Comparison of ENCODE assay signal across 15 cellular contexts in the genomic region with DNA sequence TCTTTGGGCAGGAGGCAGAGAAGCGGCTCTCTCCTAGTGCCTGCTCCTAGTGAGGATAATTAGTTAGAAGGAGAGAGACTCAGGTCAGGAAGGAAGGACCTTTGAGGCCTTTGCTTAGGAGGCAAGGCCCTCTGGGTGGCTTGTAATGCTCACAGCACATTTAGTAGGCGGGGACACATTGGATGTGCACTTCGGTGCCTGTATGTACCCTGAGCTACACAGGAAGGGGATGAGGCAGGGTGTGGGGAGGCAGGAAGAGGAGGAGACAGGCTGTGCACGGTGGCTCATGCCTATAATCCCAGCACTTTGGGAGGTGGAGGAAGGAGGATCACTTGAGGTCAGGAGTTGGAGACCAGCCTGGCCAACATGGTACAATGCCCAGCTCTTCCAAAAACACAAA. TPM values are rescaled to one million over a fixed set of nuclear protein-coding genes. Genes with fewer than 3 reads are reported as not detected.
DNase-seq lines count a peak whose midpoint lies in the region; ATAC-seq and TF ChIP-seq lines count a peak whose summit lies in the region.
"Had no signal": no experiment of that assay in that cellular context is flagged by ENCODE, and none has a peak within 500 bp of the region (broad histone marks: within the 10 kb centered on the region; RNA-seq: fewer than 3 reads in every experiment).

No MANE protein-coding gene starts in this region.

- H3K14ac ChIP-seq in neuronal stem cell (ENCODE audit: low read length) = no peak overlapping the region

- H3K27me3 Mint-ChIP-seq in activated T-cell treated with anti-CD3 and anti-CD28 coated beads, Interleukin-2, amount 50 U/mL, for 4 hours (ENCODE audit: low read depth) = no peaks in the 10 kb centered on the region
- H3K27me3 Mint-ChIP-seq in chondrocyte (ENCODE audit: low read depth) = peaks cover 2% of the 10 kb centered on the region

- peak overlapping the region; percentile 37 for H3K4me3 Mint-ChIP-seq in activated T-cell treated with anti-CD3 and anti-CD28 coated beads, Interleukin-2, amount 50 U/mL, for 4 hours
- H3K4me3 Mint-ChIP-seq in chondrocyte (ENCODE audit: unreplicated experiment) = no peak overlapping the region

- H3K4me1 Mint-ChIP-seq in activated T-cell treated with anti-CD3 and anti-CD28 coated beads, Interleukin-2, amount 50 U/mL, for 4 hours (ENCODE audit: low read depth) = peaks cover 13% of the 10 kb centered on the region
- no peaks in the 10 kb centered on the region for H3K4me1 Mint-ChIP-seq in chondrocyte (ENCODE audit: low read depth)

- H2BK15ac ChIP-seq in neuronal stem cell (ENCODE audit: low read length) = no peak overlapping the region

- H3F3A ChIP-seq in Loucy (ENCODE audit: low read depth) = no peaks in the 10 kb centered on the region

- H3K27me3 ChIP-seq in Loucy (ENCODE audit: insufficient read depth, low read length, poor library complexity, severe bottlenecking) = no peaks in the 10 kb centered on the region
- H3K27me3 ChIP-seq in neuronal stem cell (ENCODE audit: control insufficient read depth in 3 of 3, insufficient read depth in 3 of 3, low read depth in 1 of 3, low read length in 3 of 3) = peaks cover 0 to 3% (median 0%) of the 10 kb centered on the region in 3 experiments
- H3K27me3 ChIP-seq: uterus had no signal

- H3K9ac ChIP-seq in Loucy (ENCODE audit: low read depth, low read length, poor library complexity, severe bottlenecking) = peak overlapping the region; percentile 54
- H3K9ac ChIP-seq in neuronal stem cell (ENCODE audit: low read depth, low read length, poor library complexity) = no peak overlapping the region

- no peaks in the 10 kb centered on the region for H4K20me1 ChIP-seq in Loucy (ENCODE audit: insufficient read depth, low read length, poor library complexity, severe bottlenecking)

- H3K79me1 ChIP-seq in neuronal stem cell (ENCODE audit: low read depth, low read length) = no peaks in the 10 kb centered on the region

- H3K9me3 Mint-ChIP-seq in activated T-cell treated with anti-CD3 and anti-CD28 coated beads, Interleukin-2, amount 50 U/mL, for 4 hours = no peaks in the 10 kb centered on the region
- no peaks in the 10 kb centered on the region for H3K9me3 Mint-ChIP-seq in chondrocyte (ENCODE audit: low read depth)

- H2AK5ac ChIP-seq in neuronal stem cell (ENCODE audit: low read depth, low read length) = no peak overlapping the region

- TF ChIP-seq CTCF in Loucy (conservative IDR thresholded peaks at IDR 0.05; ENCODE audit: low read length) (no peak), chondrocyte (IDR thresholded peaks at IDR 0.05) (no peak)

- no peak overlapping the region for H3K27ac ChIP-seq in neuronal stem cell (replicated peaks; ENCODE audit: low read length)
- H3K27ac ChIP-seq: uterus had no signal

- no peak overlapping the region for H3K4me3 ChIP-seq in Loucy (ENCODE audit: low read length, poor library complexity, severe bottlenecking)
- no peak overlapping the region for H3K4me3 ChIP-seq in neuronal stem cell (ENCODE audit: low read length in 2 of 2)
- H3K4me3 ChIP-seq: uterus had no signal

- H3K4me1 ChIP-seq in Loucy (ENCODE audit: insufficient read depth, low read length, poor library complexity, severe bottlenecking) (peaks cover 13% of the 10 kb centered on the region), neuronal stem cell (ENCODE audit: control insufficient read depth in 2 of 2, insufficient read depth in 1 of 2, low read depth in 1 of 2, low read length in 2 of 2) (peaks cover 2 to 4% of the 10 kb centered on the region in 2 donors)
- H3K4me1 ChIP-seq: uterus had no signal

- H3K36me3 Mint-ChIP-seq in activated T-cell treated with anti-CD3 and anti-CD28 coated beads, Interleukin-2, amount 50 U/mL, for 4 hours (ENCODE audit: insufficient read depth) = no peaks in the 10 kb centered on the region
- H3K36me3 Mint-ChIP-seq in chondrocyte (ENCODE audit: low read depth) = no peaks in the 10 kb centered on the region

- H3K36me3 ChIP-seq in Loucy (ENCODE audit: insufficient read depth, low read length) (no peaks in the 10 kb centered on the region), neuronal stem cell (replicated peaks in 1 of 2; ENCODE audit: control insufficient read depth in 2 of 2, insufficient read depth in 2 of 2, low read length in 2 of 2) (no peaks in the 10 kb centered on the region)
- H3K36me3 ChIP-seq: uterus had no signal

- no peak overlapping the region for H2BK5ac ChIP-seq in neuronal stem cell (ENCODE audit: low read length)

- peak overlapping the region; percentile 44 for H3K23ac ChIP-seq in neuronal stem cell (ENCODE audit: low read depth, low read length, poor library complexity)

- H2BK120ac ChIP-seq in neuronal stem cell (ENCODE audit: low read depth, low read length) = no peak overlapping the region

- H3K27ac Mint-ChIP-seq in chondrocyte (ENCODE audit: unreplicated experiment) = no peak overlapping the region

- no peak overlapping the region for H2BK12ac ChIP-seq in neuronal stem cell (ENCODE audit: low read length)

- DNase-seq in activated T-cell treated with anti-CD3 and anti-CD28 coated beads, Interleukin-2, amount 50 U/mL, for 4 hours = no peak
- no peak for DNase-seq in activated T-cell treated with anti-CD3 and anti-CD28 coated beads for 4 hours
- DNase-seq in chondrocyte (ENCODE audit: low spot score) = peak; percentile 37
- no peak for DNase-seq in neuronal stem cell (ENCODE audit: low spot score)
- DNase-seq in activated gamma-delta T cell (lab: John Stamatoyannopoulos, UW) = no peak
- DNase-seq in activated gamma-delta T cell treated with Interleukin-2 at 50 U/mL for 16 hours = no peak
- DNase-seq: ACHN; activated CD4-positive, alpha-beta T cell treated with anti-CD3 and anti-CD28 coated beads, Interleukin-2, amount 50 U/mL, for 1 hour; Caco-2; NCI-H1092; NCI-H774; uterus had no signal

- H4K8ac ChIP-seq in neuronal stem cell (ENCODE audit: low read depth, low read length) = no peak overlapping the region

- no peaks in the 10 kb centered on the region for H3K9me3 ChIP-seq in Loucy (ENCODE audit: insufficient read depth, low read depth, low read length)
- H3K9me3 ChIP-seq in neuronal stem cell (replicated peaks in 1 of 2; ENCODE audit: control insufficient read depth in 2 of 2, insufficient read depth in 1 of 2, low read depth in 1 of 2, low read length in 2 of 2) = no peaks in the 10 kb centered on the region
- H3K9me3 ChIP-seq: Caco-2, uterus had no signal

- no peaks in the 10 kb centered on the region for H3K9me2 ChIP-seq in Loucy (replicated peaks; ENCODE audit: low read depth, low read length)

- H4K91ac ChIP-seq in neuronal stem cell (ENCODE audit: low read depth, low read length, poor library complexity) = peak overlapping the region; percentile 68

- ATAC-seq in activated T-cell treated with anti-CD3 and anti-CD28 coated beads, Interleukin-2, amount 50 U/mL, for 4 hours = peak in 1 of 2 donors; percentile 60
- ATAC-seq in HG02678 (IDR thresholded peaks at IDR 0.05; ENCODE audit: unreplicated experiment) = no peak

- no peaks in the 10 kb centered on the region for H3K79me2 ChIP-seq in Loucy (ENCODE audit: insufficient read depth, low read length)

- H2AFZ ChIP-seq in Loucy (ENCODE audit: low read length) (peak overlapping the region; percentile 61), neuronal stem cell (ENCODE audit: low read length) (peak overlapping the region; percentile 57)

- WGBS in neuronal stem cell (ENCODE audit: extremely low coverage in 2 of 2, insufficient read length in 2 of 2, insufficient replicate concordance in 1 of 2), 2 donors = no CpG with 5 or more reads among the region's 4 CpGs

- peak overlapping the region; percentile 27 for H3K18ac ChIP-seq in neuronal stem cell (ENCODE audit: low read length)

- no peak overlapping the region for H3K4ac ChIP-seq in neuronal stem cell (ENCODE audit: low read length)

- H3K4me2 ChIP-seq in Loucy (ENCODE audit: low read depth, low read length, poor library complexity, severe bottlenecking) (peak overlapping the region; percentile 51), neuronal stem cell (ENCODE audit: insufficient read depth, low read length, poor library complexity, severe bottlenecking) (no peak overlapping the region)

RNA-seq across cellular contexts. Expression of gene LCN2, which starts 7.2 kb away (rescaled TPM):
- not detected for total RNA-seq in activated T-cell treated with anti-CD3 and anti-CD28 coated beads, Interleukin-2, amount 50 U/mL, for 4 hours
- not detected in 3 replicates for total RNA-seq in chondrocyte
- polyA plus RNA-seq in neuronal stem cell (2013, experiment 1 of 2) = 0.08 TPM
- polyA plus RNA-seq in neuronal stem cell (2013, experiment 2 of 2) = 0.10 TPM
- total RNA-seq: Caco-2, fibroblast of lung had no signal
- polyA plus RNA-seq: fibroblast of lung had no signal

RNA-seq across cellular contexts. Expression of gene PTGES2, which starts 14.5 kb away (rescaled TPM):
- total RNA-seq in activated T-cell treated with anti-CD3 and anti-CD28 coated beads, Interleukin-2, amount 50 U/mL, for 4 hours = 100 to 1,000 TPM; 123 to 132 (median 123) TPM
- total RNA-seq in chondrocyte = 43.5 to 53.6 TPM (median 49.3 TPM) in 3 replicates
- 19.0 TPM for polyA plus RNA-seq in neuronal stem cell (2013, experiment 1 of 2)
- 21.6 TPM for polyA plus RNA-seq in neuronal stem cell (2013, experiment 2 of 2)

RNA-seq across cellular contexts. Expression of gene BBLN, which starts 18.0 kb away (rescaled TPM):
- total RNA-seq in activated T-cell treated with anti-CD3 and anti-CD28 coated beads, Interleukin-2, amount 50 U/mL, for 4 hours = 10 to 100 TPM; 71.0 to 72.7 (median 71.6) TPM
- total RNA-seq in chondrocyte = 78.8 to 85.3 TPM (median 80.2 TPM) in 3 replicates
- 95.6 TPM for polyA plus RNA-seq in neuronal stem cell (2013, experiment 1 of 2)
- 101 TPM for polyA plus RNA-seq in neuronal stem cell (2013, experiment 2 of 2)

RNA-seq across cellular contexts. Expression of gene CIZ1, which starts 49.3 kb away (rescaled TPM):
- 100 to 1,000 TPM; 117 to 128 (median 124) TPM for total RNA-seq in activated T-cell treated with anti-CD3 and anti-CD28 coated beads, Interleukin-2, amount 50 U/mL, for 4 hours
- total RNA-seq in chondrocyte = 130 to 147 TPM (median 140 TPM) in 3 replicates
- polyA plus RNA-seq in neuronal stem cell (2013, experiment 1 of 2) = 120 TPM
- polyA plus RNA-seq in neuronal stem cell (2013, experiment 2 of 2) = 119 TPM
